1 cellular context compared by ENCODE assay signal in the genomic region with DNA sequence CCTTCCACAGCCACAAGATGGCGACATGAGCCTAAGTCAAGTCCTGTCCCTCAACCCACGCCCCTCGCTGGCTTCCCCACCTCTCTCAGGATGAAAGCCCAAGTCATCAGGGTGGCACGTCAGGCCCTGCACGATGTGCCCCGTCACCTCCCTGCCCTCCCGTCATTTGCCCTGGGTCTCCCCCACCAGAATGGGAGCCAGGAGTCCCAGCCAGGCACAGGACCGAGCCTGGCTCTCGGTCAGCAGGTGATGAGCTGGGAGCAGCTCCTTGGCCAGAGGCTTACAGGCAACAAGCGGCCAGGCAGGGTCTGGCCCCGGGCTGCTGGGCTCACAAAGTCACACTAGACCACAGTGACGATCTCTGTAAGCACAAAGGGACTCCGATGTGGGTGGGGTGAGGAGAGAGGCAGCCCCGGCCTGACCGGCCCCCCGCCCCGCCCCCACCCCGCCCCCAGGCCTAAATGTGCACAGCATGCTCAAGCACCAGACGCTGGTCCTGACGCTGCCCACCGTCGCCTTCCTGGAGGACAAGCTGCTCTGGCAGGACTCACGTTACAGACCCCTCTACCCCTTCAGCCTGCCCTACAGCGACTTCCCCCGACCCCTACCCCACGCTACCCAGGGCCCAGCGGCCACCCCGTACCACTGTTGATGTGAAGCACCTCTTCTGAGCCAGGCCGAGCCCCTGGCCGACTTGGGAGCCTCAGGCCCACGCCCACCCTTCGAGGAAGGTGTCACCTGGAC.
TF ChIP-seq lines count a peak whose summit lies in the region.

No MANE protein-coding gene starts in this region.

TF ChIP-seq in A549, 52 proteins besides CTCF, POLR2A, EP300 and RAD21 (continued from another document):
- TF ChIP-seq, protein P1, sequence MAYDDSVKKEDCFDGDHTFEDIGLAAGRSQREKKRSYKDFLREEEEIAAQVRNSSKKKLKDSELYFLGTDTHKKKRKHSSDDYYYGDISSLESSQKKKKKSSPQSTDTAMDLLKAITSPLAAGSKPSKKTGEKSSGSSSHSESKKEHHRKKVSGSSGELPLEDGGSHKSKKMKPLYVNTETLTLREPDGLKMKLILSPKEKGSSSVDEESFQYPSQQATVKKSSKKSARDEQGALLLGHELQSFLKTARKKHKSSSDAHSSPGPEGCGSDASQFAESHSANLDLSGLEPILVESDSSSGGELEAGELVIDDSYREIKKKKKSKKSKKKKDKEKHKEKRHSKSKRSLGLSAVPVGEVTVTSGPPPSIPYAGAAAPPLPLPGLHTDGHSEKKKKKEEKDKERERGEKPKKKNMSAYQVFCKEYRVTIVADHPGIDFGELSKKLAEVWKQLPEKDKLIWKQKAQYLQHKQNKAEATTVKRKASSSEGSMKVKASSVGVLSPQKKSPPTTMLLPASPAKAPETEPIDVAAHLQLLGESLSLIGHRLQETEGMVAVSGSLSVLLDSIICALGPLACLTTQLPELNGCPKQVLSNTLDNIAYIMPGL (CRISPR knock-in tag; IDR thresholded peaks at IDR 0.05; ENCODE audit: borderline replicate concordance): no peak
- TF ChIP-seq, protein P2, sequence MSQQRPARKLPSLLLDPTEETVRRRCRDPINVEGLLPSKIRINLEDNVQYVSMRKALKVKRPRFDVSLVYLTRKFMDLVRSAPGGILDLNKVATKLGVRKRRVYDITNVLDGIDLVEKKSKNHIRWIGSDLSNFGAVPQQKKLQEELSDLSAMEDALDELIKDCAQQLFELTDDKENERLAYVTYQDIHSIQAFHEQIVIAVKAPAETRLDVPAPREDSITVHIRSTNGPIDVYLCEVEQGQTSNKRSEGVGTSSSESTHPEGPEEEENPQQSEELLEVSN (IDR thresholded peaks at IDR 0.05; ENCODE audit: borderline replicate concordance, low read depth): no peak
TF ChIP-seq in A549: peak in this region for 2.
